In the genomic region with DNA sequence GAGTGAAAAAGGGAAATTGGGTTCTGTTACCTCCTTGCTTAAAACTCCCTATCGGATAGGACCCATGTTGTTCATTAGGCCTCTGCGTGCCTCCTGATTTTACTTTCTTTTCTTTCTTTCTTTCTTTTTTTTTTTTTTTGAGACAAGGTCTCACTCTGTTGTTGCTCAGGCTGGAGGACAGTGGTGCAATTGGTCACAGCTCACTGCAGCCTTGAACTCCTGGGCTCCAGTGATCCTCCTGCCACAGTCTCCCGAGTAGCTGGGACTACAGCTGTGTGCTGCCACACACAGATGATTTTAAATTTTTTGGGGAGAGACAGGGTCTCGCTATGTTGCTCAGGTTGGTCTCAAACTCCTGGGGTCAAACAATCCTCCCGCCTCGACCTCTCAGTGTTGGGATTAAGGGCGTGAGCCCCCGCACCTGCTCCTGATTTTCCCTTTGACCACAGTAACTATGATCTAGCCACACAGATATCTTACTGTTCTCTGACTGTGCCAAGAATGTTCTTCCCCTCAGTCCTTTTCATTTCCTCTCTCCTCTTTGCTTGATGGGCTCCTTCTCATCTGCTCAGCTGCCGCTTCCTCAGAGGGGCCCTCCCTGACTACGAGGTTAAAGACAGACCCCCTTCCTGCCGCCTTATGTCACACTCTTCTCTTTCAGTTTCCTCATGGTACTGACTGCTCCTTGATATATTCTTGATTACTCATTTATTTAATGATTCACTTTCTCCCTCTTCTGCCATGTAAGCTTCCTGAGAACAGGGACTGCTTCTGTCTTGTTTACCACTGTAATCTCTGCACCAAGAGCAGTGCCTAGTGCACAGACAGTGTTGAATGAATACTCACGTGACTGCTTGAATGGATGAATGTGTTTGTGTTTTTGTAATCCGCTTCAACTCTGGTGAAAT, we compare ENCODE assay signal across 10 cellular contexts. TPM values are rescaled to one million over a fixed set of nuclear protein-coding genes. Genes with fewer than 3 reads are reported as not detected.
A peak's percentile ranks its signal among the peaks of the same experiment; 100 is the strongest.
DNase-seq lines count a peak whose midpoint lies in the region; ATAC-seq and TF ChIP-seq lines count a peak whose summit lies in the region.
"Had no signal": no experiment of that assay in that cellular context is flagged by ENCODE, and none has a peak within 500 bp of the region (broad histone marks: within the 10 kb centered on the region; RNA-seq: fewer than 3 reads in every experiment).

No MANE protein-coding gene starts in this region.

- peak overlapping the region; percentile 37 for H3K27ac Mint-ChIP-seq in activated CD8-positive, alpha-beta memory T cell treated with anti-CD3 and anti-CD28 coated beads, Interleukin-2, amount 10 ng/mL, durations not matched to agents 7 days and 5 days
- no peak overlapping the region for H3K27ac Mint-ChIP-seq in glutamatergic neuron (ENCODE audit: unreplicated experiment)

- H3K4me3 ChIP-seq in fibroblast of mammary gland (ENCODE audit: control insufficient read depth, low read depth, low read length), result no peak overlapping the region

- ATAC-seq in activated CD8-positive, alpha-beta memory T cell treated with anti-CD3 and anti-CD28 coated beads, Interleukin-2, amount 10 ng/mL, durations not matched to agents 7 days and 5 days, result peak; percentile 55
- ATAC-seq in HG03097 (IDR thresholded peaks at IDR 0.05; ENCODE audit: low FRiP score, unreplicated experiment), result no peak

- peaks cover 23% of the 10 kb centered on the region for H3K36me3 Mint-ChIP-seq in activated CD8-positive, alpha-beta memory T cell treated with anti-CD3 and anti-CD28 coated beads, Interleukin-2, amount 10 ng/mL, durations not matched to agents 7 days and 5 days
- peaks cover 5% of the 10 kb centered on the region for H3K36me3 Mint-ChIP-seq in glutamatergic neuron (ENCODE audit: unreplicated experiment)

- H3K9me3 Mint-ChIP-seq in activated CD8-positive, alpha-beta memory T cell treated with anti-CD3 and anti-CD28 coated beads, Interleukin-2, amount 10 ng/mL, durations not matched to agents 7 days and 5 days (ENCODE audit: low read depth), result no peaks in the 10 kb centered on the region
- no peaks in the 10 kb centered on the region for H3K9me3 Mint-ChIP-seq in glutamatergic neuron (ENCODE audit: unreplicated experiment)

- H3K27me3 Mint-ChIP-seq in activated CD8-positive, alpha-beta memory T cell treated with anti-CD3 and anti-CD28 coated beads, Interleukin-2, amount 10 ng/mL, durations not matched to agents 7 days and 5 days, result no peaks in the 10 kb centered on the region
- H3K27me3 Mint-ChIP-seq in glutamatergic neuron (ENCODE audit: unreplicated experiment), result no peaks in the 10 kb centered on the region

- CTCF ChIA-PET in activated CD8-positive, alpha-beta memory T cell treated with anti-CD3 and anti-CD28 coated beads, Interleukin-2, amount 10 ng/mL, durations not matched to agents 7 days and 5 days (lab: Charles Lee), result no interaction called here

- H3K4me1 Mint-ChIP-seq in activated CD8-positive, alpha-beta memory T cell treated with anti-CD3 and anti-CD28 coated beads, Interleukin-2, amount 10 ng/mL, durations not matched to agents 7 days and 5 days, result peaks cover 11% of the 10 kb centered on the region
- H3K4me1 Mint-ChIP-seq in glutamatergic neuron (ENCODE audit: low read depth, unreplicated experiment), result peaks cover 3% of the 10 kb centered on the region

- TF ChIP-seq CTCF in fibroblast of mammary gland (conservative IDR thresholded peaks at IDR 0.05; ENCODE audit: control insufficient read depth, insufficient read depth, low read depth, low read length) (no peak), glutamatergic neuron (IDR thresholded peaks at IDR 0.05; ENCODE audit: partially characterized antibody, unreplicated experiment) (no peak)

- DNase-seq in activated CD4-positive, alpha-beta T cell treated with anti-CD3 and anti-CD28 coated beads for 48 hours, result peak; percentile 44
- no peak for DNase-seq in activated CD4-positive, alpha-beta T cell treated with anti-CD3 and anti-CD28 coated beads for 4 hours
- peak; percentile 42 for DNase-seq in activated CD8-positive, alpha-beta memory T cell treated with anti-CD3 and anti-CD28 coated beads, Interleukin-2, amount 10 ng/mL, durations not matched to agents 7 days and 5 days
- DNase-seq in fibroblast of mammary gland (ENCODE audit: low read depth), result peak; percentile 71
- DNase-seq in stimulated activated CD8-positive, alpha-beta memory T cell treated with anti-CD3 and anti-CD28 coated beads, Interleukin-7, amount 100 ng/mL, for 48 hours (ENCODE audit: extremely low read depth in 1 of 2, low read depth in 1 of 2), result peak; percentile 15 to 59
- no peak for DNase-seq in glutamatergic neuron
- DNase-seq in hippocampal formation (lab: John Stamatoyannopoulos, UW), result no peak
- DNase-seq: effector memory CD4-positive, alpha-beta T cell; nucleus accumbens had no signal

- no peak overlapping the region for H3K4me3 Mint-ChIP-seq in activated CD8-positive, alpha-beta memory T cell treated with anti-CD3 and anti-CD28 coated beads, Interleukin-2, amount 10 ng/mL, durations not matched to agents 7 days and 5 days
- H3K4me3 Mint-ChIP-seq in glutamatergic neuron (ENCODE audit: unreplicated experiment), result no peak overlapping the region

RNA-seq across cellular contexts. Expression of a gene that starts 44.3 kb away (rescaled TPM):
- 10 to 100 TPM; 38.9 to 44.6 TPM for total RNA-seq in activated CD8-positive, alpha-beta memory T cell treated with anti-CD3 and anti-CD28 coated beads, Interleukin-2, amount 10 ng/mL, durations not matched to agents 7 days and 5 days
- 67.6 TPM for total RNA-seq in glutamatergic neuron (ENCODE audit: unreplicated experiment)

Comparison
In these comparisons a context has a peak if more than half of its experiments do, and no peak if none do; other contexts are left out.
1. DNase-seq: peak in activated CD4-positive, alpha-beta T cell treated with anti-CD3 and anti-CD28 coated beads for 48 hours (single experiment), activated CD8-positive, alpha-beta memory T cell treated with anti-CD3 and anti-CD28 coated beads, Interleukin-2, amount 10 ng/mL, durations not matched to agents 7 days and 5 days (single experiment), fibroblast of mammary gland (single experiment) and stimulated activated CD8-positive, alpha-beta memory T cell treated with anti-CD3 and anti-CD28 coated beads, Interleukin-7, amount 100 ng/mL, for 48 hours (2 of 2); none in activated CD4-positive, alpha-beta T cell treated with anti-CD3 and anti-CD28 coated beads for 4 hours (0 of 2), glutamatergic neuron (single experiment) and hippocampal formation (0 of 2).